26 cellular contexts compared by ENCODE assay signal in genomic region chrX:9327086-9327746, GRCh38.
DNase-seq lines count a peak whose midpoint lies in the region; ATAC-seq, FAIRE-seq and TF ChIP-seq lines count a peak whose summit lies in the region.
"Had no signal": no experiment of that assay in that cellular context is flagged by ENCODE, and none has a peak within 500 bp of the region (broad histone marks: within the 10 kb centered on the region; RNA-seq: fewer than 3 reads in every experiment).

No MANE protein-coding gene starts in this region.

- no peak overlapping the region for H2BK20ac ChIP-seq in H1 (ENCODE audit: low read length)

- no peak overlapping the region for H2BK5ac ChIP-seq in H1 (ENCODE audit: low read depth, low read length)

- no peak overlapping the region for H2BK15ac ChIP-seq in H1 (ENCODE audit: low read length)

- H3K79me2 ChIP-seq in HepG2 (ENCODE audit: insufficient read depth, low read length) (no peaks in the 10 kb centered on the region), PC-3 (ENCODE audit: low read length) (no peaks in the 10 kb centered on the region), H1 (ENCODE audit: control insufficient read depth in 1 of 2, insufficient read depth in 2 of 2, low read length in 2 of 2) (no peaks in the 10 kb centered on the region)

- H3K9me3 ChIP-seq in HepG2 (ENCODE audit: low read length) (no peaks in the 10 kb centered on the region), right lobe of liver (no peaks in the 10 kb centered on the region), PC-3 (ENCODE audit: low read length) (no peaks in the 10 kb centered on the region), H1 (ENCODE audit: insufficient read depth in 2 of 2, low read depth in 1 of 2, low read length in 1 of 2) (no peaks in the 10 kb centered on the region)
- H3K9me3 ChIP-seq: SJCRH30 had no signal

- H3K9me2 ChIP-seq in PC-3 (replicated peaks; ENCODE audit: low read length): no peaks in the 10 kb centered on the region

- H3K4me3 ChIP-seq in HepG2 (replicated peaks in 1 of 3; ENCODE audit: insufficient read depth in 1 of 3, low read depth in 2 of 3, low read length in 3 of 3): no peak overlapping the region
- H3K4me3 ChIP-seq in right lobe of liver: no peak overlapping the region
- H3K4me3 ChIP-seq in PC-3 (ENCODE audit: low read length): no peak overlapping the region
- H3K4me3 ChIP-seq in H1 (ENCODE audit: extremely low read depth in 1 of 4, insufficient read depth in 2 of 4, low read depth in 3 of 4, low read length in 4 of 4): no peak overlapping the region
- H3K4me3 ChIP-seq: BLaER1 treated with 17β-estradiol and CSF1 and Interleukin-3, amounts not matched to agents 10 nM and 100 nM; SJCRH30 had no signal

- no peak overlapping the region for H4K91ac ChIP-seq in H1 (replicated peaks; ENCODE audit: insufficient read length, low read length)

- no peak for TF ChIP-seq EP300 in HepG2 (IDR thresholded peaks at IDR 0.05; ENCODE audit: low read depth in 2 of 2, low read length in 2 of 2)
- TF ChIP-seq EP300 in HepG2 (CRISPR knock-in tag; IDR thresholded peaks at IDR 0.05; ENCODE audit: borderline replicate concordance): no peak
- no peak for TF ChIP-seq EP300 in H1 (IDR thresholded peaks at IDR 0.05; ENCODE audit: borderline replicate concordance in 1 of 2, low read depth in 2 of 2, low read length in 2 of 2)

- TF ChIP-seq CTCF in HepG2 (CRISPR knock-in tag; IDR thresholded peaks at IDR 0.05): no peak
- TF ChIP-seq CTCF in right lobe of liver (IDR thresholded peaks at IDR 0.05): no peak
- no peak for TF ChIP-seq CTCF in PC-3 (conservative IDR thresholded peaks at IDR 0.05; ENCODE audit: low read depth, low read length)
- TF ChIP-seq CTCF in H1 (IDR thresholded peaks at IDR 0.05; ENCODE audit: control extremely low read depth in 1 of 3, insufficient read depth in 1 of 3, low read depth in 1 of 3, low read length in 3 of 3): no peak

- H4K20me1 ChIP-seq in HepG2 (ENCODE audit: insufficient read depth, low read length) (no peaks in the 10 kb centered on the region), PC-3 (ENCODE audit: low read length) (no peaks in the 10 kb centered on the region), H1 (replicated peaks in 1 of 2; ENCODE audit: control insufficient read depth in 1 of 2, insufficient read depth in 2 of 2, low read length in 2 of 2) (no peaks in the 10 kb centered on the region)
- H4K20me1 ChIP-seq: BLaER1 treated with 17β-estradiol and CSF1 and Interleukin-3, amounts not matched to agents 10 nM and 100 nM had no signal

- FAIRE-seq in HepG2 (lab: Jason Lieb, UNC) (no peak), H1 (lab: Jason Lieb, UNC) (no peak)
- FAIRE-seq: GM12892, GM19239 had no signal

- H4K8ac ChIP-seq in H1 (ENCODE audit: extremely low read depth, insufficient read depth, low read length): no peak overlapping the region

- no peak overlapping the region for H2BK120ac ChIP-seq in H1 (replicated peaks; ENCODE audit: low read depth, low read length)

- no peak overlapping the region for H3K27ac ChIP-seq in HepG2 (ENCODE audit: extremely low read length, insufficient read depth, low read length)
- H3K27ac ChIP-seq in right lobe of liver: no peak overlapping the region
- peak overlapping the region; percentile 75 for H3K27ac ChIP-seq in PC-3 (ENCODE audit: low read length)
- H3K27ac ChIP-seq in H1 (ENCODE audit: low read depth, low read length): no peak overlapping the region
- H3K27ac ChIP-seq: 22Rv1; BLaER1 treated with 17β-estradiol and CSF1 and Interleukin-3, amounts not matched to agents 10 nM and 100 nM; SJCRH30 had no signal

- 0 out of 2 replicates have a peak overlapping the region, but pooled peaks have one; percentile 17 for H2BK12ac ChIP-seq in H1 (ENCODE audit: low read depth, low read length)

- H3K4me1 ChIP-seq in HepG2 (ENCODE audit: insufficient read depth, low read length) (no peaks in the 10 kb centered on the region), right lobe of liver (no peaks in the 10 kb centered on the region), PC-3 (ENCODE audit: insufficient read depth, low read length) (peaks cover 16% of the 10 kb centered on the region), H1 (replicated peaks in 1 of 4; ENCODE audit: control insufficient read depth in 3 of 4, insufficient read depth in 4 of 4, low read length in 3 of 4) (no peaks in the 10 kb centered on the region)
- H3K4me1 ChIP-seq: SJCRH30 had no signal

- H3K4me2 ChIP-seq in HepG2 (ENCODE audit: low read depth, low read length) (no peak overlapping the region), PC-3 (ENCODE audit: low read length) (peak overlapping the region; percentile 40; the same call in 1 of the 2 replicates), H1 (ENCODE audit: insufficient read depth in 1 of 2, low read depth in 2 of 2, low read length in 2 of 2) (no peak overlapping the region)
- H3K4me2 ChIP-seq: BLaER1 treated with 17β-estradiol and CSF1 and Interleukin-3, amounts not matched to agents 10 nM and 100 nM had no signal

- no peaks in the 10 kb centered on the region for H3F3A ChIP-seq in PC-3 (ENCODE audit: low read length, unreplicated experiment)

- POLR2A ChIA-PET in HepG2 (lab: Yijun Ruan, JAX): no interaction called here
- POLR2A ChIA-PET in PC-3 (lab: Charles Lee; ENCODE audit: unreplicated experiment): no interaction called here
- POLR2A ChIA-PET in H1 (lab: Charles Lee; ENCODE audit: partially characterized antibody): no interaction called here

- H3K23me2 ChIP-seq in H1 (ENCODE audit: low read depth, low read length): no peaks in the 10 kb centered on the region

- no peak overlapping the region for H3K4ac ChIP-seq in H1 (replicated peaks; ENCODE audit: insufficient read length, low read depth, low read length)

- H3K36me3 ChIP-seq in HepG2 (replicated peaks in 1 of 2; ENCODE audit: control insufficient read depth in 1 of 2, insufficient read depth in 2 of 2, low read length in 2 of 2) (no peaks in the 10 kb centered on the region), right lobe of liver (no peaks in the 10 kb centered on the region), PC-3 (ENCODE audit: low read depth, low read length) (no peaks in the 10 kb centered on the region), H1 (ENCODE audit: control insufficient read depth in 2 of 4, insufficient read depth in 4 of 4, low read length in 3 of 4) (no peaks in the 10 kb centered on the region)
- H3K36me3 ChIP-seq: BLaER1 treated with 17β-estradiol and CSF1 and Interleukin-3, amounts not matched to agents 10 nM and 100 nM; SJCRH30 had no signal

- CTCF ChIA-PET in HepG2 (lab: Yijun Ruan, JAX; ENCODE audit: low intra/inter-chr PET ratio, low total read pairs): no interaction called here
- CTCF ChIA-PET in PC-3 (lab: Charles Lee): no interaction called here
- CTCF ChIA-PET in H1 (lab: Charles Lee; ENCODE audit: partially characterized antibody): interaction anchor here (0.8 to 1.0 kb wide), 2 partner anchors 10 to 14 kb away, joined by 3 to 5 read pairs; no protein-coding TSS in a partner anchor

- in situ Hi-C loops in HepG2 (cut with HindIII; ENCODE audit: extremely low pct_ligation_motif_present, low pct_unique_long_range_greater_than_20kb): no loop called here

- TF ChIP-seq RAD21 in HepG2 (CRISPR knock-in tag; IDR thresholded peaks at IDR 0.05): no peak
- no peak for TF ChIP-seq RAD21 in H1 (IDR thresholded peaks at IDR 0.05 in 1 of 2, conservative IDR thresholded peaks at IDR 0.05 in 1 of 2; ENCODE audit: low read depth in 2 of 2, low read length in 2 of 2)

- H3K56ac ChIP-seq in H1 (replicated peaks; ENCODE audit: insufficient read length, low read depth, low read length): no peak overlapping the region

- H2AK5ac ChIP-seq in H1 (ENCODE audit: low read depth, low read length): no peak overlapping the region

- no TSS peak for BruUV-seq in HepG2 (replicated peaks; lab: Mats Ljungman, UMichigan)
- no TSS peak for BruUV-seq in PC-3 (replicated peaks; lab: Mats Ljungman, UMichigan)

- no peak overlapping the region for H3K23ac ChIP-seq in H1 (ENCODE audit: insufficient read length)

- WGBS in HepG2 (ENCODE audit: low lambda C conversion rate): no CpG with 5 or more reads among the region's 6 CpGs
- WGBS in right lobe of liver (ENCODE audit: insufficient coverage, low coverage, low lambda C conversion rate, missing lambda C conversion rate): 69% methylated on average over 6 of the region's 6 CpGs
- 95% methylated on average over 6 of the region's 6 CpGs; no CpG with 5 or more reads in 1 of the 2 experiments for WGBS in H1 (ENCODE audit: extremely low coverage in 1 of 2, insufficient coverage in 1 of 2, insufficient read length in 1 of 2, insufficient replicate concordance in 2 of 2, low coverage in 1 of 2, low lambda C conversion rate in 2 of 2, missing lambda C conversion rate in 1 of 2), 2 experiments

- TF ChIP-seq POLR2A in HepG2 (IDR thresholded peaks at IDR 0.05; ENCODE audit: insufficient read depth in 1 of 2, low read depth in 2 of 2, low read length in 2 of 2) (no peak), right lobe of liver (IDR thresholded peaks at IDR 0.05) (no peak), H1 (IDR thresholded peaks at IDR 0.05; ENCODE audit: control extremely low read depth in 1 of 2, low read depth in 2 of 2, low read length in 2 of 2) (no peak)

- ATAC-seq in HepG2 (no peak), right lobe of liver (no peak), PC-3 (no peak; the same call in 1 of the 2 replicates)
- ATAC-seq: Right ventricle myocardium inferior had no signal

- no peak overlapping the region for H3K14ac ChIP-seq in H1 (ENCODE audit: insufficient read length)

- H2AFZ ChIP-seq in HepG2 (ENCODE audit: low read length) (no peak overlapping the region), PC-3 (ENCODE audit: low read length) (no peak overlapping the region), H1 (ENCODE audit: low read length) (no peak overlapping the region)

- no peak overlapping the region for H4K5ac ChIP-seq in H1 (ENCODE audit: insufficient read length, low read depth, low read length)

- H3K18ac ChIP-seq in H1 (ENCODE audit: extremely low read depth, low read length): no peak overlapping the region

- H3K9ac ChIP-seq in HepG2 (ENCODE audit: insufficient read depth, low read depth, low read length) (no peak overlapping the region), PC-3 (ENCODE audit: low read length) (no peak overlapping the region; the same call in 1 of the 2 replicates), H1 (replicated peaks in 1 of 4; ENCODE audit: extremely low read depth in 1 of 4, low read depth in 3 of 4, low read length in 3 of 4) (no peak overlapping the region)
- H3K9ac ChIP-seq: BLaER1 treated with 17β-estradiol and CSF1 and Interleukin-3, amounts not matched to agents 10 nM and 100 nM had no signal

- no peak for DNase-seq in HepG2 (ENCODE audit: low spot score)
- no peak for DNase-seq in right lobe of liver
- DNase-seq in PC-3: peak; percentile 51
- no peak for DNase-seq in H1 (ENCODE audit: low read depth in 1 of 2, low spot score in 2 of 2)
- DNase-seq in H4 (ENCODE audit: low spot score): no peak
- no peak for DNase-seq in stimulated activated CD4-positive, alpha-beta T cell treated with anti-CD3 and anti-CD28 coated beads, Interleukin-2, amount 100 ng/mL, for 48 hours
- DNase-seq in retina: no peak
- DNase-seq in NCI-H1092 (lab: John Stamatoyannopoulos, UW): no peak
- DNase-seq: AML-193; CD4-positive, alpha-beta T cell; DMS53; GF-D8; H7; NCI-H1105; NCI-H1436 treated with DMSO at 0.1 percent for 48 hours; NCI-H187 treated with DMSO at 0.1 percent for 48 hours; NCI-H2107; NCI-H446; NCI-H524 treated with DMSO at 0.1 percent for 48 hours; NCI-H774; SJCRH30 had no signal

- H3K27me3 ChIP-seq in HepG2 (ENCODE audit: control insufficient read depth in 1 of 2, insufficient read depth in 2 of 2, low read length in 2 of 2) (no peaks in the 10 kb centered on the region), right lobe of liver (no peaks in the 10 kb centered on the region), PC-3 (ENCODE audit: low read length) (no peaks in the 10 kb centered on the region), H1 (replicated peaks in 1 of 4; ENCODE audit: control insufficient read depth in 3 of 4, extremely low read depth in 1 of 4, insufficient read depth in 3 of 4, low read length in 3 of 4) (no peaks in the 10 kb centered on the region)
- H3K27me3 ChIP-seq: BLaER1 treated with 17β-estradiol and CSF1 and Interleukin-3, amounts not matched to agents 10 nM and 100 nM; SJCRH30 had no signal

- no peaks in the 10 kb centered on the region for H3K79me1 ChIP-seq in H1 (ENCODE audit: low read depth, low read length)

- intact Hi-C loops in HepG2 (cut with micrococcal nuclease; ENCODE audit: unreplicated experiment) (no loop called here), right lobe of liver (cut with DNase I) (no loop called here), PC-3 (cut with micrococcal nuclease) (no loop called here)
